Comparison of ENCODE assay signal across 1 cellular context in genomic region chr7:33674804-33675411, GRCh38.
TF ChIP-seq lines count a peak whose summit lies in the region.

No MANE protein-coding gene starts in this region.

TF ChIP-seq in HepG2, 621 proteins besides CTCF, POLR2A, EP300 and RAD21 (continued from another document):
- TF ChIP-seq THAP11 (CRISPR knock-in tag; IDR thresholded peaks at IDR 0.05) (no peak), ZNF652 (CRISPR knock-in tag; IDR thresholded peaks at IDR 0.05; ENCODE audit: borderline replicate concordance, low read depth) (no peak), NAIF1 (CRISPR knock-in tag; IDR thresholded peaks at IDR 0.05; ENCODE audit: borderline replicate concordance) (no peak), CREB1 (IDR thresholded peaks at IDR 0.05) (no peak), CREB1 (CRISPR knock-in tag; IDR thresholded peaks at IDR 0.05) (no peak), KLF16 (CRISPR knock-in tag; IDR thresholded peaks at IDR 0.05) (no peak), ZNF580 (CRISPR knock-in tag; IDR thresholded peaks at IDR 0.05; ENCODE audit: borderline replicate concordance, low read depth) (no peak), TEF (CRISPR knock-in tag; IDR thresholded peaks at IDR 0.05) (no peak), ZMYM4 (CRISPR knock-in tag; IDR thresholded peaks at IDR 0.05) (no peak), ZNF710 (CRISPR knock-in tag; IDR thresholded peaks at IDR 0.05; ENCODE audit: borderline replicate concordance) (no peak), ATM (IDR thresholded peaks at IDR 0.05; ENCODE audit: borderline replicate concordance) (no peak), SP1 (IDR thresholded peaks at IDR 0.05) (no peak), SP1 (CRISPR knock-in tag; IDR thresholded peaks at IDR 0.05) (no peak), ZNF160 (CRISPR knock-in tag; IDR thresholded peaks at IDR 0.05) (no peak)
